Comparison of ENCODE assay signal across 20 cellular contexts in genomic region chr21:22200378-22201092, GRCh38.
"Had no signal": no experiment of that assay in that cellular context is flagged by ENCODE, and none has a peak within 500 bp of the region (broad histone marks: within the 10 kb centered on the region; RNA-seq: fewer than 3 reads in every experiment).

No MANE protein-coding gene starts in this region.

- H3K27me3 Mint-ChIP-seq: activated CD4-positive, alpha-beta memory T cell treated with anti-CD3 and anti-CD28 coated beads for 36 hours; activated CD4-positive, alpha-beta T cell treated with anti-CD3 and anti-CD28 coated beads for 36 hours had no signal

- H3K4me1 Mint-ChIP-seq: activated CD4-positive, alpha-beta T cell treated with anti-CD3 and anti-CD28 coated beads for 36 hours had no signal

- H3K4me1 ChIP-seq: body of pancreas, left lung, psoas muscle, transverse colon had no signal

- H3K27me3 ChIP-seq: body of pancreas, dorsolateral prefrontal cortex, left lung, transverse colon had no signal

- H3K9me3 ChIP-seq: body of pancreas, left lung, psoas muscle, transverse colon had no signal

- H3K4me3 Mint-ChIP-seq: activated CD4-positive, alpha-beta memory T cell treated with anti-CD3 and anti-CD28 coated beads for 36 hours; activated CD4-positive, alpha-beta T cell treated with anti-CD3 and anti-CD28 coated beads for 36 hours; T-helper 2 cell treated with Interferon-gamma antibody and Interleukin-4, amounts not matched to agents 5 μg/mL and 100 μg/mL, for 36 hours; WTC11 had no signal

- H3K27ac ChIP-seq: body of pancreas, dorsolateral prefrontal cortex, left lung, psoas muscle, skin epidermis, transverse colon had no signal

- DNase-seq: activated CD4-positive, alpha-beta memory T cell treated with anti-CD3 and anti-CD28 coated beads for 36 hours; activated CD4-positive, alpha-beta T cell treated with anti-CD3 and anti-CD28 coated beads for 36 hours; activated naive CD4-positive, alpha-beta T cell; activated T-cell treated with anti-CD3 and anti-CD28 coated beads for 4 hours; body of pancreas; central memory CD4-positive, alpha-beta T cell; dorsolateral prefrontal cortex; foreskin fibroblast; hypothalamus; islet precursor cell; left lung; midbrain; psoas muscle; right cardiac atrium; stimulated activated naive CD8-positive, alpha-beta T cell treated with anti-CD3 and anti-CD28 coated beads, Interleukin-15, Interleukin-2, amounts not matched to agents 100 U/mL and 50 U/mL, for 24 hours; substantia nigra; transverse colon had no signal

- H3K4me3 ChIP-seq: body of pancreas, dorsolateral prefrontal cortex, left lung, psoas muscle, skin epidermis, transverse colon had no signal

- H3K36me3 Mint-ChIP-seq: activated CD4-positive, alpha-beta memory T cell treated with anti-CD3 and anti-CD28 coated beads for 36 hours had no signal

- H3K27ac Mint-ChIP-seq: activated CD4-positive, alpha-beta memory T cell treated with anti-CD3 and anti-CD28 coated beads for 36 hours; activated CD4-positive, alpha-beta T cell treated with anti-CD3 and anti-CD28 coated beads for 36 hours; T-helper 2 cell treated with Interferon-gamma antibody and Interleukin-4, amounts not matched to agents 5 μg/mL and 100 μg/mL, for 36 hours; WTC11 had no signal

- H3K36me3 ChIP-seq: left lung, transverse colon had no signal
